ENCODE assay signal across 1 cellular context in genomic region chr13:28983661-28984060, GRCh38.
TF ChIP-seq lines count a peak whose summit lies in the region.

No MANE protein-coding gene starts in this region.

TF ChIP-seq in GM23338, 12 proteins besides CTCF, POLR2A, EP300 and RAD21 (continued from another document):
- TF ChIP-seq REST (IDR thresholded peaks at IDR 0.05; ENCODE audit: unreplicated experiment) (no peak), CREB1 (CRISPR knock-in tag; IDR thresholded peaks at IDR 0.05; ENCODE audit: low read depth) (no peak), ETS1 (IDR thresholded peaks at IDR 0.05) (no peak), STAT1 (IDR thresholded peaks at IDR 0.05; ENCODE audit: unreplicated experiment) (no peak), JUNB (IDR thresholded peaks at IDR 0.05; ENCODE audit: unreplicated experiment) (no peak), ZNF462 (CRISPR knock-in tag; IDR thresholded peaks at IDR 0.05) (no peak), EZH2phosphoT487 (IDR thresholded peaks at IDR 0.05; ENCODE audit: unreplicated experiment) (no peak), NANOG (IDR thresholded peaks at IDR 0.05; ENCODE audit: borderline replicate concordance) (no peak)
TF ChIP-seq in GM23338: peak in this region for 0.
